ENCODE assay signal across 1 cellular context in the genomic region with DNA sequence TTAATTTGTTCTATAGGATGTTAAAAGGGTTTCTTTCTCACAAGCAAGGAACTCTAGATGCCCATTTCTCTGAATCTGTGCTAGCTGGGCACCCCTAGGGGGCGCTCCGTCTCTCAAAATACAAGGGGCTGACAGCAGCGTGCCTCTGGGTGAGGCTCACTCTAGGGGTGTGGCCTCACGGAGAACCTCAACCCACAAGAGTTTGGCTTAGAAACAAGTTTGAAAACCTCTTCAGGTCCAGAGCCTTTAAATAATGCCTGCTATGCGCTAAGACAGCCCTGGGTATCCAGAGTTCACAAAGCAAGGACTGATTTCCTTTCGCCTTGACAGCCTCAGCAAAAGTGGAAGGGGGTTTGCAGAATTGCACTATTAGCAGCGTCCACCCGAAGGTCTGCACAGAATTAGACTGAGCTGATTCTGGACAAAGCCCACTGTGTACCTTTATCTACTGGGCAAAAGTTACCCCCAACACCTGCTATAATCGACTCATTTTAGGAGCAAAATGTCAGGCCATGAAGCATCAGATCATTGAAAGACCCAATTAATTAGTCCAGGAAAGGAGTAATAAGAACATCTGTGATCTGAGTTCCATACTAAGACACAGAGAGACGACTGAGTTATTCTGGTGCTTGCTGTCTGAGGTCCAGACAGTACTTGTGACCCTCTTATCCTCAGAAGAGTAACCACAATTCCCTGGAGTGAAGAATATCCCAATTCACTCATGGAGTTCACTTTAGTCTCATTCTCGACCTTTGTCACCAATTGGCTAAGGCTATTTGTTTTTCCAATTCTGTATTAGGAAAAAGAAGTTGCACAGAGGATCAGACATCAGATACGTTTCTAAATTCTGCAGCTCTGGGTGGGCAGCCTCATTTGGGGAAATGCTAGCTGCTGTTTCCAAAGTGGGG.
A peak's percentile ranks its signal among the peaks of the same experiment; 100 is the strongest.
TF ChIP-seq lines count a peak whose summit lies in the region.

No MANE protein-coding gene starts in this region.

TF ChIP-seq in SK-N-SH, 30 proteins besides CTCF, POLR2A, EP300 and RAD21 (continued from another document):
- TF ChIP-seq, protein P1, sequence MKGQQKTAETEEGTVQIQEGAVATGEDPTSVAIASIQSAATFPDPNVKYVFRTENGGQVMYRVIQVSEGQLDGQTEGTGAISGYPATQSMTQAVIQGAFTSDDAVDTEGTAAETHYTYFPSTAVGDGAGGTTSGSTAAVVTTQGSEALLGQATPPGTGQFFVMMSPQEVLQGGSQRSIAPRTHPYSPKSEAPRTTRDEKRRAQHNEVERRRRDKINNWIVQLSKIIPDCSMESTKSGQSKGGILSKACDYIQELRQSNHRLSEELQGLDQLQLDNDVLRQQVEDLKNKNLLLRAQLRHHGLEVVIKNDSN (IDR thresholded peaks at IDR 0.05; ENCODE audit: borderline replicate concordance, low read depth) = no peak
- TF ChIP-seq YY1 (IDR thresholded peaks at IDR 0.05; ENCODE audit: low read depth) = no peak
- peak; percentile 50; the same call in 1 of the 2 replicates for TF ChIP-seq NFIC (IDR thresholded peaks at IDR 0.05; ENCODE audit: borderline replicate concordance)
- TF ChIP-seq RCOR1 (IDR thresholded peaks at IDR 0.05; ENCODE audit: low read length) = peak; percentile 82
- TF ChIP-seq, protein P2, sequence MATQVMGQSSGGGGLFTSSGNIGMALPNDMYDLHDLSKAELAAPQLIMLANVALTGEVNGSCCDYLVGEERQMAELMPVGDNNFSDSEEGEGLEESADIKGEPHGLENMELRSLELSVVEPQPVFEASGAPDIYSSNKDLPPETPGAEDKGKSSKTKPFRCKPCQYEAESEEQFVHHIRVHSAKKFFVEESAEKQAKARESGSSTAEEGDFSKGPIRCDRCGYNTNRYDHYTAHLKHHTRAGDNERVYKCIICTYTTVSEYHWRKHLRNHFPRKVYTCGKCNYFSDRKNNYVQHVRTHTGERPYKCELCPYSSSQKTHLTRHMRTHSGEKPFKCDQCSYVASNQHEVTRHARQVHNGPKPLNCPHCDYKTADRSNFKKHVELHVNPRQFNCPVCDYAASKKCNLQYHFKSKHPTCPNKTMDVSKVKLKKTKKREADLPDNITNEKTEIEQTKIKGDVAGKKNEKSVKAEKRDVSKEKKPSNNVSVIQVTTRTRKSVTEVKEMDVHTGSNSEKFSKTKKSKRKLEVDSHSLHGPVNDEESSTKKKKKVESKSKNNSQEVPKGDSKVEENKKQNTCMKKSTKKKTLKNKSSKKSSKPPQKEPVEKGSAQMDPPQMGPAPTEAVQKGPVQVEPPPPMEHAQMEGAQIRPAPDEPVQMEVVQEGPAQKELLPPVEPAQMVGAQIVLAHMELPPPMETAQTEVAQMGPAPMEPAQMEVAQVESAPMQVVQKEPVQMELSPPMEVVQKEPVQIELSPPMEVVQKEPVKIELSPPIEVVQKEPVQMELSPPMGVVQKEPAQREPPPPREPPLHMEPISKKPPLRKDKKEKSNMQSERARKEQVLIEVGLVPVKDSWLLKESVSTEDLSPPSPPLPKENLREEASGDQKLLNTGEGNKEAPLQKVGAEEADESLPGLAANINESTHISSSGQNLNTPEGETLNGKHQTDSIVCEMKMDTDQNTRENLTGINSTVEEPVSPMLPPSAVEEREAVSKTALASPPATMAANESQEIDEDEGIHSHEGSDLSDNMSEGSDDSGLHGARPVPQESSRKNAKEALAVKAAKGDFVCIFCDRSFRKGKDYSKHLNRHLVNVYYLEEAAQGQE (IDR thresholded peaks at IDR 0.05; ENCODE audit: low read depth, low read length) = no peak
- TF ChIP-seq POLR2AphosphoS5 (IDR thresholded peaks at IDR 0.05; ENCODE audit: low read depth, low read length) = no peak
- no peak for TF ChIP-seq GABPA (IDR thresholded peaks at IDR 0.05; ENCODE audit: low read depth)
- TF ChIP-seq, protein P3, sequence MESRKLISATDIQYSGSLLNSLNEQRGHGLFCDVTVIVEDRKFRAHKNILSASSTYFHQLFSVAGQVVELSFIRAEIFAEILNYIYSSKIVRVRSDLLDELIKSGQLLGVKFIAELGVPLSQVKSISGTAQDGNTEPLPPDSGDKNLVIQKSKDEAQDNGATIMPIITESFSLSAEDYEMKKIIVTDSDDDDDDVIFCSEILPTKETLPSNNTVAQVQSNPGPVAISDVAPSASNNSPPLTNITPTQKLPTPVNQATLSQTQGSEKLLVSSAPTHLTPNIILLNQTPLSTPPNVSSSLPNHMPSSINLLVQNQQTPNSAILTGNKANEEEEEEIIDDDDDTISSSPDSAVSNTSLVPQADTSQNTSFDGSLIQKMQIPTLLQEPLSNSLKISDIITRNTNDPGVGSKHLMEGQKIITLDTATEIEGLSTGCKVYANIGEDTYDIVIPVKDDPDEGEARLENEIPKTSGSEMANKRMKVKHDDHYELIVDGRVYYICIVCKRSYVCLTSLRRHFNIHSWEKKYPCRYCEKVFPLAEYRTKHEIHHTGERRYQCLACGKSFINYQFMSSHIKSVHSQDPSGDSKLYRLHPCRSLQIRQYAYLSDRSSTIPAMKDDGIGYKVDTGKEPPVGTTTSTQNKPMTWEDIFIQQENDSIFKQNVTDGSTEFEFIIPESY (IDR thresholded peaks at IDR 0.05; ENCODE audit: borderline replicate concordance, low read depth) = no peak
- peak; percentile 80 for TF ChIP-seq MAX (IDR thresholded peaks at IDR 0.05; ENCODE audit: low read depth)
- TF ChIP-seq SMC3 (IDR thresholded peaks at IDR 0.05; ENCODE audit: low read depth, low read length) = peak; percentile 97
- peak; percentile 15; the same call in 1 of the 2 replicates for TF ChIP-seq FOSL2 (IDR thresholded peaks at IDR 0.05; ENCODE audit: borderline replicate concordance, low read depth)
- TF ChIP-seq EZH2phosphoT487 (IDR thresholded peaks at IDR 0.05; ENCODE audit: borderline replicate concordance, low read depth) = no peak
- TF ChIP-seq FOXM1 (IDR thresholded peaks at IDR 0.05; ENCODE audit: low read depth) = no peak
- no peak for TF ChIP-seq TEAD4 (IDR thresholded peaks at IDR 0.05; ENCODE audit: borderline replicate concordance, insufficient read depth)
- TF ChIP-seq RXRA (IDR thresholded peaks at IDR 0.05; ENCODE audit: borderline replicate concordance, low read depth) = no peak
- TF ChIP-seq ELF1 (IDR thresholded peaks at IDR 0.05) = no peak
- TF ChIP-seq, protein P4, sequence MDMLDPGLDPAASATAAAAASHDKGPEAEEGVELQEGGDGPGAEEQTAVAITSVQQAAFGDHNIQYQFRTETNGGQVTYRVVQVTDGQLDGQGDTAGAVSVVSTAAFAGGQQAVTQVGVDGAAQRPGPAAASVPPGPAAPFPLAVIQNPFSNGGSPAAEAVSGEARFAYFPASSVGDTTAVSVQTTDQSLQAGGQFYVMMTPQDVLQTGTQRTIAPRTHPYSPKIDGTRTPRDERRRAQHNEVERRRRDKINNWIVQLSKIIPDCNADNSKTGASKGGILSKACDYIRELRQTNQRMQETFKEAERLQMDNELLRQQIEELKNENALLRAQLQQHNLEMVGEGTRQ (IDR thresholded peaks at IDR 0.05; ENCODE audit: borderline replicate concordance, low read depth, low read length) = no peak
- peak; percentile 96 for TF ChIP-seq SIN3A (IDR thresholded peaks at IDR 0.05; ENCODE audit: borderline replicate concordance, low read depth, low read length)
- TF ChIP-seq, protein P5, sequence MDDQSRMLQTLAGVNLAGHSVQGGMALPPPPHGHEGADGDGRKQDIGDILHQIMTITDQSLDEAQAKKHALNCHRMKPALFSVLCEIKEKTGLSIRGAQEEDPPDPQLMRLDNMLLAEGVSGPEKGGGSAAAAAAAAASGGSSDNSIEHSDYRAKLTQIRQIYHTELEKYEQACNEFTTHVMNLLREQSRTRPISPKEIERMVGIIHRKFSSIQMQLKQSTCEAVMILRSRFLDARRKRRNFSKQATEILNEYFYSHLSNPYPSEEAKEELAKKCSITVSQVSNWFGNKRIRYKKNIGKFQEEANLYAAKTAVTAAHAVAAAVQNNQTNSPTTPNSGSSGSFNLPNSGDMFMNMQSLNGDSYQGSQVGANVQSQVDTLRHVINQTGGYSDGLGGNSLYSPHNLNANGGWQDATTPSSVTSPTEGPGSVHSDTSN (IDR thresholded peaks at IDR 0.05) = no peak
- TF ChIP-seq CHD2 (IDR thresholded peaks at IDR 0.05; ENCODE audit: low read length, partially characterized antibody) = peak; percentile 72
- peak; percentile 98 for TF ChIP-seq MXI1 (IDR thresholded peaks at IDR 0.05; ENCODE audit: low read depth, low read length)
- no peak for TF ChIP-seq MEF2A (IDR thresholded peaks at IDR 0.05; ENCODE audit: borderline replicate concordance, low read depth)
- TF ChIP-seq RFX5 (IDR thresholded peaks at IDR 0.05; ENCODE audit: low read length) = peak; percentile 64; the same call in 1 of the 2 replicates
TF ChIP-seq in SK-N-SH: peak in this region for 10.
